ENCODE assay signal across 8 cellular contexts in genomic region chr6:41785689-41786450, GRCh38. TPM values are rescaled to one million over a fixed set of nuclear protein-coding genes. Genes with fewer than 3 reads are reported as not detected.
DNase-seq lines count a peak whose midpoint lies in the region; ATAC-seq and TF ChIP-seq lines count a peak whose summit lies in the region.

No MANE protein-coding gene starts in this region.

- DNase-seq in NCI-H2171 treated with DMSO at 0.1 percent for 48 hours (lab: John Stamatoyannopoulos, UW) (peak; percentile 32), NCI-H2171 (lab: John Stamatoyannopoulos, UW) (no peak), OCI-LY7 (ENCODE audit: low spot score) (peak; percentile 18), NCI-H1436 treated with DMSO at 0.1 percent for 48 hours (lab: John Stamatoyannopoulos, UW) (no peak)
- DNase-seq in effector memory CD4-positive, alpha-beta T cell = no peak

- H3K4me3 ChIP-seq in OCI-LY7 (ENCODE audit: low read depth, low read length, poor library complexity, severe bottlenecking) = peak overlapping the region; percentile 86
- H3K4me3 ChIP-seq in effector memory CD4-positive, alpha-beta T cell (ENCODE audit: insufficient read depth, low read depth, low read length, poor library complexity, severe bottlenecking) = peak overlapping the region; percentile 84
- H3K4me3 ChIP-seq in mucosa of rectum (ENCODE audit: low read length in 2 of 2) = peak overlapping the region; percentile 46 to 82

- ATAC-seq in HG03432 (IDR thresholded peaks at IDR 0.05; ENCODE audit: unreplicated experiment) (no peak), HG03159 (IDR thresholded peaks at IDR 0.05; ENCODE audit: unreplicated experiment) (no peak)

- H3K27ac ChIP-seq in OCI-LY7 (ENCODE audit: low read depth, low read length, poor library complexity, severe bottlenecking) (no peak overlapping the region), mucosa of rectum (ENCODE audit: low read depth in 2 of 2, low read length in 2 of 2) (peak overlapping the region in 1 of 2 donors; percentile 98)
- no peak overlapping the region for H3K27ac ChIP-seq in effector memory CD4-positive, alpha-beta T cell (ENCODE audit: insufficient read depth, low read length, poor library complexity, severe bottlenecking)

- H4K20me1 ChIP-seq in OCI-LY7 (ENCODE audit: insufficient read depth, low read length) = 0 out of 2 replicates have a peak, but pooled peaks cover 4% of the 10 kb centered on the region

- H3K9me3 ChIP-seq in OCI-LY7 (ENCODE audit: low read length) (no peaks in the 10 kb centered on the region), mucosa of rectum (ENCODE audit: control insufficient read depth in 2 of 2, low read length in 2 of 2) (no peaks in the 10 kb centered on the region)
- no peaks in the 10 kb centered on the region for H3K9me3 ChIP-seq in effector memory CD4-positive, alpha-beta T cell (ENCODE audit: control insufficient read depth, low read length)

- H3K27me3 ChIP-seq in effector memory CD4-positive, alpha-beta T cell (replicated peaks; ENCODE audit: control insufficient read depth, insufficient read depth, low read length, poor library complexity, severe bottlenecking) = no peaks in the 10 kb centered on the region
- H3K27me3 ChIP-seq in mucosa of rectum (ENCODE audit: control insufficient read depth in 2 of 2, insufficient read depth in 2 of 2, low read length in 2 of 2) = no peaks in the 10 kb centered on the region

- intact Hi-C loops in OCI-LY7 (cut with micrococcal nuclease; ENCODE audit: unreplicated experiment) = loop anchor here (2.0 to 10.0 kb wide), 2 partner anchors 155 to 669 kb away; partner anchors contain the start of genes CCND3 and TRERF1

- POLR2A ChIA-PET in OCI-LY7 (lab: Charles Lee) = interaction anchor here (0.8 to 2.8 kb wide), 3 partner anchors 230 to 263 kb away, joined by 3 to 11 read pairs (median 4); partner anchors contain the start of gene TAF8

- H3K4me2 ChIP-seq in OCI-LY7 (ENCODE audit: low read length) = peak overlapping the region; percentile 91

- CTCF ChIA-PET in OCI-LY7 (lab: Charles Lee; ENCODE audit: unreplicated experiment) = interaction anchor here (1.3 to 1.4 kb wide), 2 partner anchors 153 to 256 kb away, joined by 3 to 5 read pairs; no protein-coding TSS in a partner anchor

- H3K79me2 ChIP-seq in OCI-LY7 (ENCODE audit: insufficient read depth, low read depth, low read length) = peaks cover 29% of the 10 kb centered on the region; the same call in 1 of the 2 replicates

- no peaks in the 10 kb centered on the region for H3K9me2 ChIP-seq in OCI-LY7 (ENCODE audit: insufficient read depth, low read length)

- peaks cover 21% of the 10 kb centered on the region for H3K36me3 ChIP-seq in OCI-LY7 (ENCODE audit: insufficient read depth, low read length)
- H3K36me3 ChIP-seq in effector memory CD4-positive, alpha-beta T cell (ENCODE audit: control insufficient read depth, insufficient read depth, low read length) = peaks cover 19% of the 10 kb centered on the region
- H3K36me3 ChIP-seq in mucosa of rectum (ENCODE audit: control insufficient read depth in 2 of 2, insufficient read depth in 2 of 2, low read length in 2 of 2) = peaks cover 15 to 22% of the 10 kb centered on the region in 2 donors

- peaks cover 48% of the 10 kb centered on the region for H3K4me1 ChIP-seq in OCI-LY7 (ENCODE audit: insufficient read depth, low read length, poor library complexity, severe bottlenecking)
- H3K4me1 ChIP-seq in effector memory CD4-positive, alpha-beta T cell (ENCODE audit: control insufficient read depth, insufficient read depth, low read length, poor library complexity, severe bottlenecking) = peaks cover 11% of the 10 kb centered on the region
- peaks cover 12 to 21% of the 10 kb centered on the region in 2 donors for H3K4me1 ChIP-seq in mucosa of rectum (ENCODE audit: control insufficient read depth in 2 of 2, insufficient read depth in 2 of 2, low read length in 2 of 2)

- BruUV-seq in OCI-LY7 (replicated peaks; lab: Mats Ljungman, UMichigan) = no TSS peak

- H3K9ac ChIP-seq in mucosa of rectum (ENCODE audit: low read depth in 1 of 2, low read length in 2 of 2) = peak overlapping the region; percentile 19 to 72

- no peak for TF ChIP-seq CTCF in OCI-LY7 (conservative IDR thresholded peaks at IDR 0.05; ENCODE audit: low read length)

- no peak overlapping the region for H2AFZ ChIP-seq in OCI-LY7 (ENCODE audit: low read length)

RNA-seq across cellular contexts. Expression of gene TOMM6, which starts 1.6 kb away (rescaled TPM):
- total RNA-seq in OCI-LY7 (2014; rRNA removed; shearing (Covaris generic)) = 84.9 and 131 TPM in 2 replicates
- total RNA-seq in OCI-LY7 (2022) = 213 and 277 TPM in 2 replicates

RNA-seq across cellular contexts. Expression of gene PRICKLE4, which starts 5.3 kb away (rescaled TPM):
- 0.93 and 1.8 TPM in 2 replicates for total RNA-seq in OCI-LY7 (2014; rRNA removed; shearing (Covaris generic))
- total RNA-seq in OCI-LY7 (2022) = 1.2 and 2.6 TPM in 2 replicates

RNA-seq across cellular contexts. Expression of gene FRS3, which starts 6.2 kb away (rescaled TPM):
- total RNA-seq in OCI-LY7 (2014; rRNA removed; shearing (Covaris generic)) = 5.6 and 8.2 TPM in 2 replicates
- total RNA-seq in OCI-LY7 (2022) = 7.9 and 8.7 TPM in 2 replicates

RNA-seq across cellular contexts. Expression of gene PGC, which starts 38.7 kb away (rescaled TPM):
- total RNA-seq in OCI-LY7 (2014; rRNA removed; shearing (Covaris generic)) = not detected in 2 replicates
- total RNA-seq in OCI-LY7 (2022) = not detected in 2 replicates

RNA-seq across cellular contexts. Expression of gene TFEB, which starts 50.5 kb away (rescaled TPM):
- 25.3 and 36.8 TPM in 2 replicates for total RNA-seq in OCI-LY7 (2014; rRNA removed; shearing (Covaris generic))
- 48.6 and 60.0 TPM in 2 replicates for total RNA-seq in OCI-LY7 (2022)

Comparison
In these comparisons a context has a peak if more than half of its experiments do, and no peak if none do; other contexts are left out.
1. DNase-seq: peak in NCI-H2171 treated with DMSO at 0.1 percent for 48 hours (single experiment) and OCI-LY7 (single experiment); none in NCI-H2171 (single experiment), effector memory CD4-positive, alpha-beta T cell (0 of 3) and NCI-H1436 treated with DMSO at 0.1 percent for 48 hours (single experiment).
2. Peak in every context shown above with its lines, with median percentiles within 50 percentile points of each other: H3K4me3 ChIP-seq.